In the genomic region with DNA sequence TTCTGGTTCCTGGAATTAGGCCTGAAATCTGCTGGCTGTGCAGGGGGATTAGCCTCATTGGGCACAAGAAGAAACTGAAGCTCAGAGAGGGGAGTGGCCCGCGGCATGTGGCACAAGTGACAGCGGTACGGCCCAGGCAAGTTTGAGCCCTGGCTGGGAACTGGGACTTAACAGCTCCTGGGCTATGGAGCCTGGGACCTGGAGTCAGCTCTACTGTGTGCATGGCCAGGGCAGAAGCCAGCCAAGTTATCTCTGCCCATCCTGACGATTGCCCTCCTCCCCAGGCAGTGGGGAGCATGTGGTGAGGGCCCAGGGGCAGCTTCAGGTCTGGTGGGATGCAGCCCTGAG, we compare ENCODE assay signal across 29 cellular contexts.
"Had no signal": no experiment of that assay in that cellular context is flagged by ENCODE, and none has a peak within 500 bp of the region (broad histone marks: within the 10 kb centered on the region; RNA-seq: fewer than 3 reads in every experiment).

No MANE protein-coding gene starts in this region.

- H3K27ac ChIP-seq: ascending aorta, cardiac muscle cell, SJCRH30, SK-N-MC, WERI-Rb-1 had no signal

- H3K36me3 ChIP-seq: ascending aorta, cardiac muscle cell, MG63, SJCRH30, WERI-Rb-1 had no signal

- DNase-seq: activated CD4-positive, alpha-beta memory T cell treated with anti-CD3 and anti-CD28 coated beads, Interleukin-2, amount 10 ng/mL, durations not matched to agents 7 days and 5 days; activated CD4-positive, alpha-beta T cell treated with anti-CD3 and anti-CD28 coated beads for 1 hour; activated CD4-positive, alpha-beta T cell treated with anti-CD3 and anti-CD28 coated beads for 48 hours; activated CD4-positive, CD25-positive, alpha-beta regulatory T cell; activated CD8-positive, alpha-beta memory T cell treated with anti-CD3 and anti-CD28 coated beads for 24 hours; activated CD8-positive, alpha-beta memory T cell treated with anti-CD3 and anti-CD28 coated beads, Interleukin-2, amount 10 ng/mL, durations not matched to agents 7 days and 5 days; activated CD8-positive, alpha-beta memory T cell treated with anti-CD3 and anti-CD28 coated beads, Interleukin-2, amount 50 U/mL, for 48 hours; activated effector memory CD4-positive, alpha-beta T cell treated with anti-CD3 and anti-CD28 coated beads, Interleukin-2, amount 50 U/mL, for 16 hours; activated naive CD4-positive, alpha-beta T cell; activated naive CD8-positive, alpha-beta T cell treated with anti-CD3 and anti-CD28 coated beads, Interleukin-2, amount 10 ng/mL, durations not matched to agents 7 days and 5 days; activated T-cell treated with anti-CD3 and anti-CD28 coated beads, Interleukin-2, amount 50 U/mL, for 1 hour; activated T-cell treated with anti-CD3 and anti-CD28 coated beads, Interleukin-2, amount 50 U/mL, for 72 hours; amygdala; Kasumi-1; KG1; MG63; NCI-H1092; NCI-H1436 treated with DMSO at 0.1 percent for 48 hours; NCI-H1694 treated with DMSO at 0.1 percent for 48 hours; NCI-H2029; NCI-H345; NCI-H524 treated with DMSO at 0.1 percent for 48 hours; SHP77; SJCRH30; T1000; WERI-Rb-1 had no signal

- H3K9me3 ChIP-seq: ascending aorta, MG63, SJCRH30 had no signal

- H3K27me3 ChIP-seq: ascending aorta, cardiac muscle cell, MG63, SJCRH30 had no signal

- H3K4me3 ChIP-seq: ascending aorta, cardiac muscle cell, MG63, SJCRH30, SK-N-MC had no signal
